1 cellular context compared by ENCODE assay signal in the genomic region with DNA sequence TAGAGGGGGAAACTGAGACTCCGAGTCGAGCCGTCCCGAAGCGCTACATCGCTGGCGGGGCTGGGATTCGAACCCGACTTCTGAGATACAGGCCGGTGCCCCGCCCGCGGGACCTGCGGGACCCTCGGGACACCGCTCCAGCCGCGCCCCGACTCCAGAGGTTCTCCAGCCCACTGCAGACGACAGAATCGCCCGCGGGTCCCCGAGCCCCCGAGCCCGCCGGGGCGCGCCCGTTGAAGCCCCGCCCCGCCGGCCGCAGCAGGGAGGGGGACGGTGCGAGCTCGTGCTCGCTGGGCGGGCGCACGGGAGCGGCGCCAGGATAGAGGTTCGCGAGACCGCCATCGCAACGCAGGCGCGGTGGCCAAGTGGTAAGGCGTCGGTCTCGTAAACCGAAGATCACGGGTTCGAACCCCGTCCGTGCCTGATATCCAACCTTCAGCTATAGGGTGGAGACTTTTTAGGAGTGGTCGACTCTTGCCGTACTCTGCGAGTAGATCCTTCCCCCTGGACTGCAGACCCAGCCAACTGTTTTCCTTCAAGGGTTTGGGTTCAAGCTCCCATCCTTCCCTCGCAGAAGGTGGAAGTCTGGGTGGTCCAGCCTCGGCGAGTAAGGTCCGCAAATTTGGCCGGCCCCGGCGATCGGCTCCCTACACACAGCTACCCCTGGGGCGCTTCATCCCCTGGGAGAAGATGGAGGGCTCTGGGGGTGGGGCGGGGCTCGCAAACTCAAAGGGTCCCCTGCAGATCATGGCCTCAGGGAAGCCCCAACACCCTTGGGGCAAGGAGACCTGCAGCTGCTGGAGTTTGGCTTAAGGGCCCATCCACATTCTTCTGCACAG.
TF ChIP-seq lines count a peak whose summit lies in the region.

No MANE protein-coding gene starts in this region.

TF ChIP-seq in K562, 482 proteins besides CTCF, POLR2A, EP300 and RAD21 (continued from another document and continues in another):
- no peak for TF ChIP-seq E4F1 (CRISPR knock-in tag; IDR thresholded peaks at IDR 0.05; ENCODE audit: borderline replicate concordance)
- TF ChIP-seq XRCC4 (IDR thresholded peaks at IDR 0.05; ENCODE audit: extremely low read depth, insufficient read depth, insufficient read length): no peak
- 0 out of 2 replicates have a peak, but pooled peaks have one; percentile 2 for TF ChIP-seq ARID1B (IDR thresholded peaks at IDR 0.05)
- TF ChIP-seq FOXJ2 (tag; IDR thresholded peaks at IDR 0.05): no peak
- TF ChIP-seq, protein P1, sequence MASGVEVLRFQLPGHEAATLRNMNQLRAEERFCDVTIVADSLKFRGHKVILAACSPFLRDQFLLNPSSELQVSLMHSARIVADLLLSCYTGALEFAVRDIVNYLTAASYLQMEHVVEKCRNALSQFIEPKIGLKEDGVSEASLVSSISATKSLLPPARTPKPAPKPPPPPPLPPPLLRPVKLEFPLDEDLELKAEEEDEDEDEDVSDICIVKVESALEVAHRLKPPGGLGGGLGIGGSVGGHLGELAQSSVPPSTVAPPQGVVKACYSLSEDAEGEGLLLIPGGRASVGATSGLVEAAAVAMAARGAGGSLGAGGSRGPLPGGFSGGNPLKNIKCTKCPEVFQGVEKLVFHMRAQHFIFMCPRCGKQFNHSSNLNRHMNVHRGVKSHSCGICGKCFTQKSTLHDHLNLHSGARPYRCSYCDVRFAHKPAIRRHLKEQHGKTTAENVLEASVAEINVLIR (CRISPR knock-in tag; IDR thresholded peaks at IDR 0.05): no peak
- TF ChIP-seq ZC3H11A (IDR thresholded peaks at IDR 0.05; ENCODE audit: low read depth, low read length): no peak
- TF ChIP-seq ARHGAP35 (IDR thresholded peaks at IDR 0.05; ENCODE audit: partially characterized antibody): no peak
- no peak for TF ChIP-seq SIX5 (IDR thresholded peaks at IDR 0.05; ENCODE audit: borderline replicate concordance in 1 of 2, insufficient read depth in 1 of 2, low read depth in 1 of 2, low read length in 2 of 2)
- TF ChIP-seq ZFP1 (CRISPR knock-in tag; IDR thresholded peaks at IDR 0.05): no peak
- peak in 1 of 2 experiments; percentile 94; a peak in 1 of 4 replicates for TF ChIP-seq UBTF (IDR thresholded peaks at IDR 0.05; ENCODE audit: borderline replicate concordance in 1 of 2, low read depth in 2 of 2, low read length in 2 of 2)
- TF ChIP-seq TSC22D4 (tag; IDR thresholded peaks at IDR 0.05): no peak
- no peak for TF ChIP-seq ZKSCAN8 (CRISPR knock-in tag; IDR thresholded peaks at IDR 0.05)
- peak; percentile 88 for TF ChIP-seq SP1 (CRISPR knock-in tag; IDR thresholded peaks at IDR 0.05)
- TF ChIP-seq CUX1 (CRISPR knock-in tag; IDR thresholded peaks at IDR 0.05): no peak
- no peak for TF ChIP-seq KHSRP (IDR thresholded peaks at IDR 0.05)
- TF ChIP-seq, protein P2, sequence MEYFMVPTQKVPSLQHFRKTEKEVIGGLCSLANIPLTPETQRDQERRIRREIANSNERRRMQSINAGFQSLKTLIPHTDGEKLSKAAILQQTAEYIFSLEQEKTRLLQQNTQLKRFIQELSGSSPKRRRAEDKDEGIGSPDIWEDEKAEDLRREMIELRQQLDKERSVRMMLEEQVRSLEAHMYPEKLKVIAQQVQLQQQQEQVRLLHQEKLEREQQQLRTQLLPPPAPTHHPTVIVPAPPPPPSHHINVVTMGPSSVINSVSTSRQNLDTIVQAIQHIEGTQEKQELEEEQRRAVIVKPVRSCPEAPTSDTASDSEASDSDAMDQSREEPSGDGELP (CRISPR knock-in tag; IDR thresholded peaks at IDR 0.05; ENCODE audit: borderline replicate concordance): no peak; the same call in 1 of the 2 replicates
- TF ChIP-seq POU5F1 (IDR thresholded peaks at IDR 0.05; ENCODE audit: borderline replicate concordance, low read depth, low read length, partially characterized antibody): no peak
- peak; percentile 81 for TF ChIP-seq CREM (IDR thresholded peaks at IDR 0.05; ENCODE audit: low read depth)
- TF ChIP-seq DACH1 (IDR thresholded peaks at IDR 0.05; ENCODE audit: partially characterized antibody): no peak
- TF ChIP-seq, protein P3, sequence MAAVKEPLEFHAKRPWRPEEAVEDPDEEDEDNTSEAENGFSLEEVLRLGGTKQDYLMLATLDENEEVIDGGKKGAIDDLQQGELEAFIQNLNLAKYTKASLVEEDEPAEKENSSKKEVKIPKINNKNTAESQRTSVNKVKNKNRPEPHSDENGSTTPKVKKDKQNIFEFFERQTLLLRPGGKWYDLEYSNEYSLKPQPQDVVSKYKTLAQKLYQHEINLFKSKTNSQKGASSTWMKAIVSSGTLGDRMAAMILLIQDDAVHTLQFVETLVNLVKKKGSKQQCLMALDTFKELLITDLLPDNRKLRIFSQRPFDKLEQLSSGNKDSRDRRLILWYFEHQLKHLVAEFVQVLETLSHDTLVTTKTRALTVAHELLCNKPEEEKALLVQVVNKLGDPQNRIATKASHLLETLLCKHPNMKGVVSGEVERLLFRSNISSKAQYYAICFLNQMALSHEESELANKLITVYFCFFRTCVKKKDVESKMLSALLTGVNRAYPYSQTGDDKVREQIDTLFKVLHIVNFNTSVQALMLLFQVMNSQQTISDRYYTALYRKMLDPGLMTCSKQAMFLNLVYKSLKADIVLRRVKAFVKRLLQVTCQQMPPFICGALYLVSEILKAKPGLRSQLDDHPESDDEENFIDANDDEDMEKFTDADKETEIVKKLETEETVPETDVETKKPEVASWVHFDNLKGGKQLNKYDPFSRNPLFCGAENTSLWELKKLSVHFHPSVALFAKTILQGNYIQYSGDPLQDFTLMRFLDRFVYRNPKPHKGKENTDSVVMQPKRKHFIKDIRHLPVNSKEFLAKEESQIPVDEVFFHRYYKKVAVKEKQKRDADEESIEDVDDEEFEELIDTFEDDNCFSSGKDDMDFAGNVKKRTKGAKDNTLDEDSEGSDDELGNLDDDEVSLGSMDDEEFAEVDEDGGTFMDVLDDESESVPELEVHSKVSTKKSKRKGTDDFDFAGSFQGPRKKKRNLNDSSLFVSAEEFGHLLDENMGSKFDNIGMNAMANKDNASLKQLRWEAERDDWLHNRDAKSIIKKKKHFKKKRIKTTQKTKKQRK (IDR thresholded peaks at IDR 0.05; ENCODE audit: borderline replicate concordance, low read depth, low read length): no peak
- no peak for TF ChIP-seq ZNF586 (CRISPR knock-in tag; conservative IDR thresholded peaks at IDR 0.05)
- TF ChIP-seq MLLT1 (IDR thresholded peaks at IDR 0.05): no peak
- TF ChIP-seq ZEB2 (IDR thresholded peaks at IDR 0.05): no peak
- TF ChIP-seq NFE2 (IDR thresholded peaks at IDR 0.05; ENCODE audit: low read depth): no peak
- peak; percentile 93 for TF ChIP-seq LCOR (CRISPR knock-in tag; IDR thresholded peaks at IDR 0.05)
